Comparison of ENCODE assay signal across 7 cellular contexts in genomic region chrX:15674899-15675489, GRCh38. TPM values are rescaled to one million over a fixed set of nuclear protein-coding genes. Genes with fewer than 3 reads are reported as not detected.
A peak's percentile ranks its signal among the peaks of the same experiment; 100 is the strongest.
DNase-seq lines count a peak whose midpoint lies in the region; ATAC-seq, FAIRE-seq and TF ChIP-seq lines count a peak whose summit lies in the region.

No MANE protein-coding gene starts in this region.

- ATAC-seq in GM18517 (IDR thresholded peaks at IDR 0.05; ENCODE audit: unreplicated experiment) (peak; percentile 76), HG03025 (IDR thresholded peaks at IDR 0.05; ENCODE audit: low FRiP score, unreplicated experiment) (peak; percentile 84), K562 (peak; percentile 92)

- H3K9me3 ChIP-seq in K562 (replicated peaks; ENCODE audit: control insufficient read depth, insufficient read depth, low read depth, low read length) (no peaks in the 10 kb centered on the region), iPS DF 6.9 (ENCODE audit: control insufficient read depth, insufficient read depth, low read length) (no peaks in the 10 kb centered on the region), sigmoid colon (no peaks in the 10 kb centered on the region)

- TF ChIP-seq CTCF in K562 (IDR thresholded peaks at IDR 0.05 in 2 of 3, conservative IDR thresholded peaks at IDR 0.05 in 1 of 3; ENCODE audit: insufficient read depth in 2 of 3, low read depth in 1 of 3, low read length in 3 of 3) (no peak), sigmoid colon (IDR thresholded peaks at IDR 0.05) (no peak)

- TF ChIP-seq POLR2A in K562 (conservative IDR thresholded peaks at IDR 0.05) (peak; percentile 96), sigmoid colon (IDR thresholded peaks at IDR 0.05) (peak; percentile 25 to 28)

- H3K9ac ChIP-seq in K562 (ENCODE audit: insufficient read depth in 1 of 2, low read depth in 2 of 2, low read length in 2 of 2), result peak overlapping the region; percentile 97

- no peak for TF ChIP-seq EP300 in K562 (IDR thresholded peaks at IDR 0.05; ENCODE audit: low read length)
- no peak for TF ChIP-seq EP300 in sigmoid colon (IDR thresholded peaks at IDR 0.05)

- H3K4me3 ChIP-seq in K562, result peak overlapping the region; percentile 86
- H3K4me3 ChIP-seq in iPS DF 6.9 (ENCODE audit: low read length), result peak overlapping the region; percentile 97; the same call in 1 of the 2 replicates
- H3K4me3 ChIP-seq in sigmoid colon, result peak overlapping the region; percentile 62 to 81 (median 64)

- in situ Hi-C loops in K562 (cut with MboI), result no loop called here

- no TSS peak for BruUV-seq in K562 (replicated peaks; lab: Mats Ljungman, UMichigan)

- POLR2A ChIA-PET in K562 (lab: Yijun Ruan, JAX), result interaction anchor here (0.6 to 1.0 kb wide), 4 partner anchors 10 to 932 kb away, joined by 3 to 4 read pairs (median 3); no protein-coding TSS in a partner anchor

- no peaks in the 10 kb centered on the region for H3K9me1 ChIP-seq in K562 (ENCODE audit: control insufficient read depth, insufficient read depth, low read length)

- DNase-seq in NCI-H2029 treated with DMSO at 0.1 percent for 48 hours (lab: John Stamatoyannopoulos, UW), result peak; percentile 76
- peak; percentile 67 for DNase-seq in T1000 (lab: John Stamatoyannopoulos, UW)
- peak; percentile 62 to 93 (median 74) for DNase-seq in K562 (ENCODE audit: extremely low read depth in 1 of 4, low spot score in 3 of 4)
- peak; percentile 57 for DNase-seq in iPS DF 6.9 (ENCODE audit: low read depth, low spot score)
- peak; percentile 97 for DNase-seq in sigmoid colon

- peaks cover 17% of the 10 kb centered on the region for H3K36me3 ChIP-seq in K562 (ENCODE audit: control insufficient read depth, insufficient read depth, low read length)
- H3K36me3 ChIP-seq in iPS DF 6.9 (ENCODE audit: control insufficient read depth, insufficient read depth, low read length), result no peaks in the 10 kb centered on the region
- H3K36me3 ChIP-seq in sigmoid colon, result no peaks in the 10 kb centered on the region

- H2AFZ ChIP-seq in K562 (ENCODE audit: low read depth, low read length), result peak overlapping the region; percentile 100

- TF ChIP-seq RAD21 in K562 (CRISPR knock-in tag; conservative IDR thresholded peaks at IDR 0.05 in 1 of 2, IDR thresholded peaks at IDR 0.05 in 1 of 2), result no peak

- 1% methylated on average over 32 of the region's 46 CpGs for WGBS in K562 (ENCODE audit: insufficient coverage, low coverage, missing lambda C conversion rate)
- no CpG with 5 or more reads among the region's 46 CpGs for WGBS in iPS DF 6.9 (ENCODE audit: insufficient coverage, insufficient read length)
- WGBS in sigmoid colon, 2 donors, result 0% methylated on average over 46 of the region's 46 CpGs

- peak overlapping the region; percentile 99 for H3K4me2 ChIP-seq in K562 (ENCODE audit: insufficient read depth, low read length)

- peaks cover 0 to 4% of the 10 kb centered on the region in 2 experiments; a peak in 1 of 5 replicates for H3K4me1 ChIP-seq in K562 (replicated peaks in 1 of 2; ENCODE audit: control insufficient read depth in 2 of 2, insufficient read depth in 2 of 2, low read length in 2 of 2)
- no peaks in the 10 kb centered on the region for H3K4me1 ChIP-seq in iPS DF 6.9 (ENCODE audit: control insufficient read depth, insufficient read depth, low read length)
- H3K4me1 ChIP-seq in sigmoid colon, result peaks cover 0 to 29% (median 6%) of the 10 kb centered on the region in 4 donors

- H3K27ac ChIP-seq in K562 (ENCODE audit: extremely low read depth, low read depth, low read length), result peak overlapping the region; percentile 99
- no peak overlapping the region for H3K27ac ChIP-seq in iPS DF 6.9 (ENCODE audit: low read length)
- peak overlapping the region; percentile 92 to 99 (median 96) for H3K27ac ChIP-seq in sigmoid colon

- no peak for FAIRE-seq in K562 (lab: Jason Lieb, UNC)

- H4K20me1 ChIP-seq in K562 (replicated peaks; ENCODE audit: control insufficient read depth, insufficient read depth, low read length), result 0 out of 2 replicates have a peak, but pooled peaks cover 3% of the 10 kb centered on the region

- CTCF ChIA-PET in K562 (lab: Yijun Ruan, JAX; ENCODE audit: low intra/inter-chr PET ratio), result no interaction called here

- intact Hi-C loops in K562 (cut with micrococcal nuclease) (no loop called here), sigmoid colon (cut with DNase I) (loop anchor here (2.0 to 10.0 kb wide), 8 partner anchors 62 to 1200 kb away; partner anchors contain the start of genes AP1S2, CA5B, CTPS2 and FANCB)

- H3K27me3 ChIP-seq in K562 (ENCODE audit: control insufficient read depth in 2 of 2, insufficient read depth in 2 of 2, low read length in 2 of 2) (no peaks in the 10 kb centered on the region; a peak in 1 of 5 replicates), iPS DF 6.9 (ENCODE audit: control insufficient read depth, insufficient read depth, low read length) (no peaks in the 10 kb centered on the region), sigmoid colon (no peaks in the 10 kb centered on the region)

- peaks cover 44% of the 10 kb centered on the region for H3K79me2 ChIP-seq in K562 (ENCODE audit: control insufficient read depth, insufficient read depth, low read length)

TF ChIP-seq in K562, 482 proteins besides CTCF, POLR2A, EP300 and RAD21 (continues in another document):
- TF ChIP-seq RBM39 (optimal IDR thresholded peaks at IDR 0.05; ENCODE audit: low read depth, low read length), result no peak
- peak; percentile 95 for TF ChIP-seq ATF7 (IDR thresholded peaks at IDR 0.05)
- peak; percentile 87 for TF ChIP-seq PHF8 (IDR thresholded peaks at IDR 0.05; ENCODE audit: borderline replicate concordance, low read length)
- TF ChIP-seq ZNF830 (CRISPR knock-in tag; IDR thresholded peaks at IDR 0.05), result no peak
- TF ChIP-seq BCOR (IDR thresholded peaks at IDR 0.05), result peak; percentile 42; the same call in 1 of the 2 replicates
- no peak for TF ChIP-seq ZEB2 (IDR thresholded peaks at IDR 0.05)
- 0 out of 4 replicates have a peak, but pooled peaks of 1 of the 2 experiments have one; percentile 39 for TF ChIP-seq ARNT (IDR thresholded peaks at IDR 0.05)
- TF ChIP-seq GTF2A2 (tag; IDR thresholded peaks at IDR 0.05), result no peak
- no peak for TF ChIP-seq POLR3A (IDR thresholded peaks at IDR 0.05; ENCODE audit: borderline replicate concordance, extremely low read depth, insufficient read depth, insufficient read length)
- peak; percentile 95 for TF ChIP-seq SUPT5H (IDR thresholded peaks at IDR 0.05)
- peak; percentile 81 for TF ChIP-seq SPI1 (IDR thresholded peaks at IDR 0.05; ENCODE audit: borderline replicate concordance, low read depth, low read length)
- TF ChIP-seq NKRF (IDR thresholded peaks at IDR 0.05; ENCODE audit: borderline replicate concordance), result peak; percentile 67; the same call in 1 of the 2 replicates
- TF ChIP-seq YY1 (IDR thresholded peaks at IDR 0.05; ENCODE audit: borderline replicate concordance in 1 of 3, control insufficient read depth in 1 of 3, extremely low read depth in 1 of 3, insufficient read depth in 3 of 3, insufficient read length in 1 of 3, insufficient replicate concordance in 2 of 3, low read depth in 1 of 3, low read length in 2 of 3), result no peak
- no peak for TF ChIP-seq TOE1 (IDR thresholded peaks at IDR 0.05; ENCODE audit: borderline replicate concordance)
- 0 out of 2 replicates have a peak, but pooled peaks have one; percentile 54 for TF ChIP-seq TOE1 (CRISPR knock-in tag; IDR thresholded peaks at IDR 0.05; ENCODE audit: borderline replicate concordance, low read depth)
- 0 out of 2 replicates have a peak, but pooled peaks have one; percentile 8 for TF ChIP-seq MYC (IDR thresholded peaks at IDR 0.05; ENCODE audit: low read depth, low read length)
- TF ChIP-seq MYC (CRISPR knock-in tag; IDR thresholded peaks at IDR 0.05; ENCODE audit: borderline replicate concordance, low read depth), result no peak
- peak; percentile 74; the same call in 1 of the 2 replicates for TF ChIP-seq L3MBTL2 (IDR thresholded peaks at IDR 0.05)

RNA-seq across cellular contexts. Expression of gene CLTRN, which starts 10.4 kb away (rescaled TPM):
- total RNA-seq in K562 (2011; cell fraction: chromatin; rRNA removed; ENCODE audit: low replicate concordance), result 0.26 TPM in 1 of 2 replicates, not detected in the other
- 0.33 TPM in 1 of 2 replicates, not detected in the other for total RNA-seq in K562 (2011; cell fraction: nucleolus; rRNA removed)
- total RNA-seq in K562 (2011; cell fraction: nucleoplasm; rRNA removed), result 0.29 and 0.53 TPM in 2 replicates
- not detected in 2 replicates for total RNA-seq in K562 (2014; rRNA removed)
- 0.15 TPM in 1 of 2 replicates, not detected in the other for total RNA-seq in K562 (2014; rRNA removed; fragmentation: Illumina TruSeq; extraction: Trizol)
- total RNA-seq in K562 (2015; rRNA removed; fragmentation: Illumina TruSeq; extraction: Trizol), result 0.11 TPM in 1 of 2 replicates, not detected in the other
- total RNA-seq in K562 (2021), result 0.18 and 0.25 TPM in 2 replicates
- polyA plus RNA-seq in K562 (2011; rRNA removed), result 0.36 and 0.43 TPM in 2 replicates
- polyA plus RNA-seq in K562 (2011; cell fraction: cytosol; rRNA removed), result 0.13 TPM in 1 of 2 replicates, not detected in the other
- polyA plus RNA-seq in K562 (2011; cell fraction: nucleus; rRNA removed), result 0.07 and 0.14 TPM in 2 replicates
- 0.18 and 0.50 TPM in 2 replicates for polyA plus RNA-seq in K562 (2012)
- polyA plus RNA-seq in K562 (2014; fragmentation: Illumina TruSeq; extraction: Trizol), result 0.16 TPM in 1 of 2 replicates, not detected in the other
- polyA plus RNA-seq in K562 (2014; fragmentation: Nextera tagmentation; extraction: Ambion mirVana), result under 1 TPM; 0.28 to 0.34 TPM
- 0.28 TPM in 1 of 2 replicates, not detected in the other for polyA plus RNA-seq in K562 (2014; rRNA removed)
- 0.45 TPM in 1 of 2 replicates, not detected in the other for polyA minus RNA-seq in K562 (2011; rRNA and poly(A)+ RNA removed)
- not detected in 2 replicates for polyA minus RNA-seq in K562 (2011; cell fraction: cytosol; rRNA and poly(A)+ RNA removed)
- polyA minus RNA-seq in K562 (2011; cell fraction: nucleus; rRNA and poly(A)+ RNA removed), result 0.22 TPM in 1 of 2 replicates, not detected in the other
- total RNA-seq in sigmoid colon, result under 1 TPM in 1 of 4 donors, not detected in 3; 0.33 TPM
- polyA plus RNA-seq in sigmoid colon, result under 1 TPM in 2 of 3 donors, not detected in 1; 0.12 to 0.60 TPM
